Comparison of ENCODE assay signal across 17 cellular contexts in genomic region chr14:70662080-70662479, GRCh38. TPM values are rescaled to one million over a fixed set of nuclear protein-coding genes. Genes with fewer than 3 reads are reported as not detected.
DNase-seq lines count a peak whose midpoint lies in the region; ATAC-seq and TF ChIP-seq lines count a peak whose summit lies in the region.
"Had no signal": no experiment of that assay in that cellular context is flagged by ENCODE, and none has a peak within 500 bp of the region (broad histone marks: within the 10 kb centered on the region; RNA-seq: fewer than 3 reads in every experiment).

No MANE protein-coding gene starts in this region.

- no peak for ATAC-seq in activated CD8-positive, alpha-beta memory T cell treated with anti-CD3 and anti-CD28 coated beads, Interleukin-2, amount 10 ng/mL, durations not matched to agents 7 days and 5 days
- ATAC-seq in GM18498 (IDR thresholded peaks at IDR 0.05; ENCODE audit: unreplicated experiment) (no peak), GM19351 (IDR thresholded peaks at IDR 0.05; ENCODE audit: unreplicated experiment) (no peak)
- ATAC-seq: gastrocnemius medialis, HepG2 had no signal

- H3K9me3 Mint-ChIP-seq in activated CD8-positive, alpha-beta memory T cell treated with anti-CD3 and anti-CD28 coated beads, Interleukin-2, amount 10 ng/mL, durations not matched to agents 7 days and 5 days (ENCODE audit: low read depth): no peaks in the 10 kb centered on the region
- H3K9me3 Mint-ChIP-seq in brain: no peaks in the 10 kb centered on the region
- H3K9me3 Mint-ChIP-seq: immature natural killer cell had no signal

- no peak overlapping the region for H2AFZ ChIP-seq in OCI-LY1 (ENCODE audit: low read length)

- H3K4me1 Mint-ChIP-seq in activated CD8-positive, alpha-beta memory T cell treated with anti-CD3 and anti-CD28 coated beads, Interleukin-2, amount 10 ng/mL, durations not matched to agents 7 days and 5 days: peaks cover 62% of the 10 kb centered on the region
- peaks cover 25% of the 10 kb centered on the region for H3K4me1 Mint-ChIP-seq in brain

- H3K9me3 ChIP-seq in OCI-LY1 (ENCODE audit: low read length): no peaks in the 10 kb centered on the region
- H3K9me3 ChIP-seq in stomach: no peaks in the 10 kb centered on the region
- H3K9me3 ChIP-seq: gastrocnemius medialis, testis had no signal

- peak overlapping the region; percentile 82 for H3K27ac Mint-ChIP-seq in activated CD8-positive, alpha-beta memory T cell treated with anti-CD3 and anti-CD28 coated beads, Interleukin-2, amount 10 ng/mL, durations not matched to agents 7 days and 5 days
- H3K27ac Mint-ChIP-seq in brain: peak overlapping the region in 3 of 5 experiments; percentile 37 to 74 (median 68)

- H3K27me3 ChIP-seq in OCI-LY1 (ENCODE audit: insufficient read depth, low read length) (no peaks in the 10 kb centered on the region), stomach (no peaks in the 10 kb centered on the region)
- H3K27me3 ChIP-seq: gastrocnemius medialis, testis had no signal

- 0 out of 2 replicates have a peak, but pooled peaks cover 6% of the 10 kb centered on the region for H3K79me2 ChIP-seq in OCI-LY1 (ENCODE audit: insufficient read depth, low read length)

- H3K27ac ChIP-seq in OCI-LY1 (ENCODE audit: low read depth, low read length, poor library complexity, severe bottlenecking) (peak overlapping the region; percentile 99), stomach (peak overlapping the region in 3 of 5 donors; percentile 45 to 67 (median 48))
- H3K27ac ChIP-seq: testis had no signal

- H3K4me3 ChIP-seq in OCI-LY1 (ENCODE audit: low read depth, low read length, poor library complexity, severe bottlenecking) (peak overlapping the region; percentile 24), stomach (no peak overlapping the region)
- H3K4me3 ChIP-seq: gastrocnemius medialis, testis had no signal

- TF ChIP-seq CTCF in OCI-LY1 (IDR thresholded peaks at IDR 0.05; ENCODE audit: low read length) (no peak), brain (conservative IDR thresholded peaks at IDR 0.05) (no peak), stomach (IDR thresholded peaks at IDR 0.05) (no peak)

- no peaks in the 10 kb centered on the region for H3K9me2 ChIP-seq in OCI-LY1 (ENCODE audit: low read depth, low read length)

- H3K4me1 ChIP-seq in OCI-LY1 (ENCODE audit: insufficient read depth, low read length, severe bottlenecking): peaks cover 100% of the 10 kb centered on the region
- peaks cover 21 to 39% (median 29%) of the 10 kb centered on the region in 4 donors for H3K4me1 ChIP-seq in stomach
- H3K4me1 ChIP-seq: testis had no signal

- DNase-seq in activated CD8-positive, alpha-beta memory T cell treated with anti-CD3 and anti-CD28 coated beads, Interleukin-2, amount 10 ng/mL, durations not matched to agents 7 days and 5 days: no peak
- DNase-seq in activated CD8-positive, alpha-beta memory T cell treated with anti-CD3 and anti-CD28 coated beads, Interleukin-2, amount 50 U/mL, for 48 hours: no peak
- DNase-seq in stomach (no peak), H4 (ENCODE audit: low spot score) (no peak)
- DNase-seq: ACHN, aorta, gastrocnemius medialis, immature natural killer cell, NCI-H1105 treated with DMSO at 0.1 percent for 48 hours, NCI-H510A treated with DMSO at 0.1 percent for 48 hours, nucleus accumbens, testis had no signal

- H3K36me3 ChIP-seq in OCI-LY1 (ENCODE audit: insufficient read depth, low read length): peaks cover 8% of the 10 kb centered on the region; the same call in 1 of the 2 replicates
- H3K36me3 ChIP-seq in stomach: no peaks in the 10 kb centered on the region
- H3K36me3 ChIP-seq: gastrocnemius medialis had no signal

- peak overlapping the region; percentile 62 for H3K4me2 ChIP-seq in OCI-LY1 (ENCODE audit: low read length)

- TF ChIP-seq POLR2A in stomach (IDR thresholded peaks at IDR 0.05): no peak

- peaks cover 8% of the 10 kb centered on the region for H3F3A ChIP-seq in OCI-LY1 (ENCODE audit: insufficient read depth, low read length)

- H3K4me3 Mint-ChIP-seq in activated CD8-positive, alpha-beta memory T cell treated with anti-CD3 and anti-CD28 coated beads, Interleukin-2, amount 10 ng/mL, durations not matched to agents 7 days and 5 days: no peak overlapping the region
- H3K4me3 Mint-ChIP-seq in brain: peak overlapping the region in 1 of 5 experiments; percentile 3

- no peaks in the 10 kb centered on the region for H4K20me1 ChIP-seq in OCI-LY1 (ENCODE audit: insufficient read depth, low read length)

- peaks cover 21% of the 10 kb centered on the region for H3K36me3 Mint-ChIP-seq in activated CD8-positive, alpha-beta memory T cell treated with anti-CD3 and anti-CD28 coated beads, Interleukin-2, amount 10 ng/mL, durations not matched to agents 7 days and 5 days
- H3K36me3 Mint-ChIP-seq in brain: peaks cover 11% of the 10 kb centered on the region

- H3K9ac ChIP-seq in OCI-LY1 (ENCODE audit: low read length): peak overlapping the region; percentile 63

- CTCF ChIA-PET in activated CD8-positive, alpha-beta memory T cell treated with anti-CD3 and anti-CD28 coated beads, Interleukin-2, amount 10 ng/mL, durations not matched to agents 7 days and 5 days (lab: Charles Lee): interaction anchor here (1.2 to 1.3 kb wide), 2 partner anchors 21 to 36 kb away, joined by 3 to 4 read pairs; partner anchors contain the start of gene TTC9

- TF ChIP-seq EP300 in stomach (IDR thresholded peaks at IDR 0.05): no peak

- no peaks in the 10 kb centered on the region for H3K27me3 Mint-ChIP-seq in activated CD8-positive, alpha-beta memory T cell treated with anti-CD3 and anti-CD28 coated beads, Interleukin-2, amount 10 ng/mL, durations not matched to agents 7 days and 5 days
- peaks cover 4% of the 10 kb centered on the region for H3K27me3 Mint-ChIP-seq in brain

- intact Hi-C loops in stomach (cut with DNase I; ENCODE audit: low total_unique reads): no loop called here

RNA-seq across cellular contexts. Expression of gene TTC9, which starts 20.4 kb away (rescaled TPM):
- 10 to 100 TPM in 1 of 2 experiments, 1 to 10 TPM in 1; 7.8 to 11.8 TPM for total RNA-seq in activated CD8-positive, alpha-beta memory T cell treated with anti-CD3 and anti-CD28 coated beads, Interleukin-2, amount 10 ng/mL, durations not matched to agents 7 days and 5 days
- polyA plus RNA-seq in brain (ENCODE audit: insufficient read depth, low read depth, low replicate concordance) (4.9 TPM), stomach (1 to 10 TPM; 3.1 to 7.3 (median 5.9) TPM)
- total RNA-seq in stomach: 1 to 10 TPM in 3 of 5 donors, not detected in 2; 1.8 to 7.1 (median 3.6) TPM
- total RNA-seq in H4 (2014; rRNA removed; shearing (Covaris generic)): 0.68 and 0.88 TPM in 2 replicates
